ENCODE assay signal across 19 cellular contexts in genomic region chr5:2874099-2874498, GRCh38.
A peak's percentile ranks its signal among the peaks of the same experiment; 100 is the strongest.
DNase-seq lines count a peak whose midpoint lies in the region; ATAC-seq, FAIRE-seq and TF ChIP-seq lines count a peak whose summit lies in the region.
"Had no signal": no experiment of that assay in that cellular context is flagged by ENCODE, and none has a peak within 500 bp of the region (broad histone marks: within the 10 kb centered on the region; RNA-seq: fewer than 3 reads in every experiment).

No MANE protein-coding gene starts in this region.

- FAIRE-seq in H54 (lab: Jason Lieb, UNC), result no peak
- FAIRE-seq: GM12878, HTR-8/SVneo had no signal

- TF ChIP-seq CTCF in lower leg skin (IDR thresholded peaks at IDR 0.05), result no peak
- TF ChIP-seq CTCF in heart right ventricle (IDR thresholded peaks at IDR 0.05), result no peak

- H3K27ac ChIP-seq in heart right ventricle, result no peak overlapping the region
- H3K27ac ChIP-seq: BLaER1 treated with 17β-estradiol and CSF1 and Interleukin-3, amounts not matched to agents 10 nM and 100 nM had no signal

- 59 to 65% methylated on average over 6 of the region's 6 CpGs for WGBS in lower leg skin, 2 donors
- 65 to 67% methylated on average over 6 of the region's 6 CpGs for WGBS in heart right ventricle, 2 donors

- peaks cover 0 to 22% (median 3%) of the 10 kb centered on the region in 11 donors for H3K9me3 ChIP-seq in heart right ventricle

- peaks cover 0 to 10% (median 0%) of the 10 kb centered on the region in 7 donors for H3K27me3 ChIP-seq in heart right ventricle
- H3K27me3 ChIP-seq: BLaER1 treated with 17β-estradiol and CSF1 and Interleukin-3, amounts not matched to agents 10 nM and 100 nM had no signal

- DNase-seq in ecto neural progenitor cell (ENCODE audit: low spot score) (peak; percentile 14), lower leg skin (ENCODE audit: low spot score in 2 of 2) (peak; percentile 2 to 28), posterior vena cava (ENCODE audit: low spot score) (peak; percentile 36), ureter (ENCODE audit: low spot score) (peak; percentile 18), H54 (ENCODE audit: insufficient read length, low spot score) (no peak), heart right ventricle (no peak)
- DNase-seq: Calu3, DMS79 treated with DMSO at 0.1 percent for 48 hours, EL, H7, HFFc6, IMR-90 had no signal

- intact Hi-C loops in lower leg skin (cut with DNase I; ENCODE audit: low total_unique reads) (no loop called here), posterior vena cava (cut with DNase I) (no loop called here), heart right ventricle (cut with DNase I) (no loop called here)

- H3K4me3 ChIP-seq in lower leg skin (ENCODE audit: low read depth, poor library complexity, severe bottlenecking), result no peak overlapping the region
- no peak overlapping the region for H3K4me3 ChIP-seq in heart right ventricle
- H3K4me3 ChIP-seq: BLaER1 treated with 17β-estradiol and CSF1 and Interleukin-3, amounts not matched to agents 10 nM and 100 nM; GM12878; GM23338 had no signal

- ATAC-seq in GM19455 (IDR thresholded peaks at IDR 0.05; ENCODE audit: unreplicated experiment) (no peak), heart right ventricle (no peak)
- ATAC-seq: CD8-positive, alpha-beta T cell; GM12878; GM23338; HCT116 had no signal

- no peaks in the 10 kb centered on the region for H3K4me1 ChIP-seq in heart right ventricle

- no peaks in the 10 kb centered on the region for H3K36me3 ChIP-seq in heart right ventricle

- TF ChIP-seq POLR2A in lower leg skin (IDR thresholded peaks at IDR 0.05), result no peak
- TF ChIP-seq POLR2A in H54 (IDR thresholded peaks at IDR 0.05; ENCODE audit: low read depth, low read length), result no peak

Comparison
In these comparisons a context has a peak if more than half of its experiments do, and no peak if none do; other contexts are left out.
1. DNase-seq: peak in ecto neural progenitor cell (single experiment), lower leg skin (2 of 2), posterior vena cava (single experiment) and ureter (single experiment); none in H54 (single experiment) and heart right ventricle (0 of 2).